ENCODE assay signal across 1 cellular context in the genomic region with DNA sequence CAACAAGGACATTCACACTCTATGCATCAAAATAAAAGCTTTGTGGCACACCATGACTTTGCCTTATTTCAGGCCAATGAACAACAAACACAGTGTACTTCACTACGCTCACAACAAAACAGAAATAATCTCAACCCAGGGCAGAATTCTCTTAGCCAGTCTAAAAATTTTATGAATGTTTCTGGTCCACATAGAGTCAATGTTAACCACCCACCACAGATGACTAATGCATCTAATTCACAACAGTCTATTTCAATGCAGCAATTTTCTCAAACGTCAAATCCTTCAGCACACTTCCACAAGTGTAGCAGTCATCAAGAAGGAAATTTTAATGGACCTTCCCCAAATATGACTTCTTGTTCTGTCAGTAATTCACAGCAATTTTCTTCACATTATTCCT.
TF ChIP-seq lines count a peak whose summit lies in the region.

No MANE protein-coding gene starts in this region.

TF ChIP-seq in IMR-90, 13 proteins besides CTCF, POLR2A, EP300 and RAD21:
- TF ChIP-seq BHLHE40 (IDR thresholded peaks at IDR 0.05; ENCODE audit: low read depth, low read length) (no peak), CEBPB (IDR thresholded peaks at IDR 0.05; ENCODE audit: low read depth, low read length) (no peak), CHD1 (IDR thresholded peaks at IDR 0.05; ENCODE audit: low read depth, low read length) (no peak), MAZ (IDR thresholded peaks at IDR 0.05; ENCODE audit: borderline replicate concordance, low read depth, low read length) (no peak), MAFK (IDR thresholded peaks at IDR 0.05; ENCODE audit: low read depth, low read length) (no peak), MXI1 (IDR thresholded peaks at IDR 0.05; ENCODE audit: borderline replicate concordance, low read depth, low read length) (no peak), RCOR1 (IDR thresholded peaks at IDR 0.05; ENCODE audit: insufficient replicate concordance, low read length) (no peak), SMC3 (IDR thresholded peaks at IDR 0.05; ENCODE audit: low read depth, low read length) (no peak), RFX5 (IDR thresholded peaks at IDR 0.05; ENCODE audit: low read depth, low read length) (no peak), NFE2L2 (IDR thresholded peaks at IDR 0.05; ENCODE audit: low read depth, low read length) (no peak), FOS (IDR thresholded peaks at IDR 0.05; ENCODE audit: low read depth, low read length) (no peak)
- TF ChIP-seq, protein P1, sequence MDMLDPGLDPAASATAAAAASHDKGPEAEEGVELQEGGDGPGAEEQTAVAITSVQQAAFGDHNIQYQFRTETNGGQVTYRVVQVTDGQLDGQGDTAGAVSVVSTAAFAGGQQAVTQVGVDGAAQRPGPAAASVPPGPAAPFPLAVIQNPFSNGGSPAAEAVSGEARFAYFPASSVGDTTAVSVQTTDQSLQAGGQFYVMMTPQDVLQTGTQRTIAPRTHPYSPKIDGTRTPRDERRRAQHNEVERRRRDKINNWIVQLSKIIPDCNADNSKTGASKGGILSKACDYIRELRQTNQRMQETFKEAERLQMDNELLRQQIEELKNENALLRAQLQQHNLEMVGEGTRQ (IDR thresholded peaks at IDR 0.05; ENCODE audit: low read depth, low read length): no peak
- TF ChIP-seq, protein P2, sequence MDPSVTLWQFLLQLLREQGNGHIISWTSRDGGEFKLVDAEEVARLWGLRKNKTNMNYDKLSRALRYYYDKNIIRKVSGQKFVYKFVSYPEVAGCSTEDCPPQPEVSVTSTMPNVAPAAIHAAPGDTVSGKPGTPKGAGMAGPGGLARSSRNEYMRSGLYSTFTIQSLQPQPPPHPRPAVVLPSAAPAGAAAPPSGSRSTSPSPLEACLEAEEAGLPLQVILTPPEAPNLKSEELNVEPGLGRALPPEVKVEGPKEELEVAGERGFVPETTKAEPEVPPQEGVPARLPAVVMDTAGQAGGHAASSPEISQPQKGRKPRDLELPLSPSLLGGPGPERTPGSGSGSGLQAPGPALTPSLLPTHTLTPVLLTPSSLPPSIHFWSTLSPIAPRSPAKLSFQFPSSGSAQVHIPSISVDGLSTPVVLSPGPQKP (IDR thresholded peaks at IDR 0.05; ENCODE audit: borderline replicate concordance, low read depth, low read length): no peak
